In genomic region chr2:38535745-38536506, GRCh38 we compare ENCODE assay signal across 8 cellular contexts.
DNase-seq lines count a peak whose midpoint lies in the region; ATAC-seq, FAIRE-seq and TF ChIP-seq lines count a peak whose summit lies in the region.

No MANE protein-coding gene starts in this region.

- FAIRE-seq in bronchial epithelial cell (lab: Jason Lieb, UNC) = no peak
- no peak for FAIRE-seq in kidney (lab: Jason Lieb, UNC)

- H3K9me3 ChIP-seq in kidney (ENCODE audit: control insufficient read depth in 1 of 2, low read length in 2 of 2) = no peaks in the 10 kb centered on the region

- no peak overlapping the region for H3K27ac Mint-ChIP-seq in HFFc6
- no peak overlapping the region for H3K27ac Mint-ChIP-seq in WTC11

- POLR2A ChIA-PET in WTC11 (lab: Charles Lee) = interaction anchor here (1.0 kb wide), 1 partner anchor 215 kb away, joined by 3 read pairs; the partner anchor contains the start of gene SRSF7

- CTCF ChIA-PET in WTC11 (lab: Charles Lee) = interaction anchor here (0.6 to 1.9 kb wide), 25 partner anchors 11 to 1303 kb away, joined by 3 to 11 read pairs (median 3); partner anchors contain the start of genes HNRNPLL and SRSF7

- H3K4me3 Mint-ChIP-seq in HFFc6 (peak overlapping the region; percentile 74), WTC11 (peak overlapping the region; percentile 58)

- ATAC-seq in WTC11 (peak; percentile 91), GM21447 (IDR thresholded peaks at IDR 0.05; ENCODE audit: unreplicated experiment) (no peak)

- H3K4me3 ChIP-seq in bronchial epithelial cell (ENCODE audit: low read depth, low read length) (peak overlapping the region; percentile 45), kidney (ENCODE audit: low read length in 2 of 2) (peak overlapping the region; percentile 59 to 71)

- H3K9me3 Mint-ChIP-seq in HFFc6 (no peaks in the 10 kb centered on the region), WTC11 (no peaks in the 10 kb centered on the region)

- H3K9ac ChIP-seq in kidney (ENCODE audit: low read length in 2 of 2) = peak overlapping the region in 1 of 2 donors; percentile 51

- TF ChIP-seq CTCF in HFFc6 (IDR thresholded peaks at IDR 0.05) (peak; percentile 98), WTC11 (IDR thresholded peaks at IDR 0.05) (peak; percentile 87), bronchial epithelial cell (IDR thresholded peaks at IDR 0.05; ENCODE audit: insufficient read depth, low read length, severe bottlenecking) (peak; percentile 92), kidney (IDR thresholded peaks at IDR 0.05; ENCODE audit: borderline replicate concordance, extremely low read depth, insufficient read depth) (peak; percentile 86)

- no peak overlapping the region for H3K27ac ChIP-seq in kidney (ENCODE audit: low read depth in 2 of 2, low read length in 2 of 2)

- H3K36me3 Mint-ChIP-seq in HFFc6 (ENCODE audit: low read depth) (no peaks in the 10 kb centered on the region), WTC11 (no peaks in the 10 kb centered on the region)

- peaks cover 10% of the 10 kb centered on the region for H3K4me1 Mint-ChIP-seq in HFFc6 (ENCODE audit: low read depth)
- H3K4me1 Mint-ChIP-seq in WTC11 = peaks cover 19% of the 10 kb centered on the region

- intact Hi-C loops in kidney (cut with DNase I) = no loop called here

- H3K27me3 ChIP-seq in bronchial epithelial cell (ENCODE audit: control insufficient read depth, insufficient read depth, low read length) = no peaks in the 10 kb centered on the region

- DNase-seq in GM03348 (ENCODE audit: low spot score) (peak; percentile 89), HFFc6 (peak; percentile 45), NCI-H146 (lab: John Stamatoyannopoulos, UW) (peak; percentile 74), WTC11 (ENCODE audit: low spot score) (peak; percentile 92), bronchial epithelial cell (ENCODE audit: low read depth) (peak; percentile 28), kidney (peak; percentile 91)
- DNase-seq in stimulated activated CD4-positive, alpha-beta T cell treated with anti-CD3 and anti-CD28 coated beads, Interleukin-15, amount 100 ng/mL, for 1 hour (ENCODE audit: low read depth in 1 of 2, low spot score in 1 of 2) = peak; percentile 56 to 78

- H3K4me1 ChIP-seq in kidney (ENCODE audit: control insufficient read depth in 1 of 2, insufficient read depth in 1 of 2, low read depth in 1 of 2, low read length in 2 of 2) = no peaks in the 10 kb centered on the region

- H3K36me3 ChIP-seq in bronchial epithelial cell (ENCODE audit: control insufficient read depth, insufficient read depth, low read length) = no peaks in the 10 kb centered on the region
- no peaks in the 10 kb centered on the region for H3K36me3 ChIP-seq in kidney (ENCODE audit: control insufficient read depth in 1 of 2, insufficient read depth in 2 of 2, low read length in 2 of 2)

- peaks cover 9% of the 10 kb centered on the region for H3K27me3 Mint-ChIP-seq in HFFc6 (ENCODE audit: insufficient read depth)
- peaks cover 19% of the 10 kb centered on the region for H3K27me3 Mint-ChIP-seq in WTC11 (ENCODE audit: low read depth)

TF ChIP-seq in WTC11, 78 proteins besides CTCF, POLR2A, EP300 and RAD21 (continues in another document):
- TF ChIP-seq ZNF281 (CRISPR knock-in tag; IDR thresholded peaks at IDR 0.05) (no peak), CBFB (CRISPR knock-in tag; IDR thresholded peaks at IDR 0.05; ENCODE audit: low read depth) (no peak), CDX4 (CRISPR knock-in tag; IDR thresholded peaks at IDR 0.05; ENCODE audit: borderline replicate concordance) (no peak), RELA (CRISPR knock-in tag; IDR thresholded peaks at IDR 0.05; ENCODE audit: borderline replicate concordance) (no peak), EMX1 (CRISPR knock-in tag; IDR thresholded peaks at IDR 0.05) (no peak), KAT7 (CRISPR knock-in tag; IDR thresholded peaks at IDR 0.05; ENCODE audit: borderline replicate concordance) (no peak), ZNF263 (CRISPR knock-in tag; IDR thresholded peaks at IDR 0.05; ENCODE audit: low read depth) (peak; percentile 13; the same call in 1 of the 2 replicates), NFE2L1 (CRISPR knock-in tag; IDR thresholded peaks at IDR 0.05) (no peak), JUN (CRISPR knock-in tag; IDR thresholded peaks at IDR 0.05) (no peak), SP1 (CRISPR knock-in tag; conservative IDR thresholded peaks at IDR 0.05) (0 out of 2 replicates have a peak, but pooled peaks have one; percentile 42), AFF4 (CRISPR knock-in tag; IDR thresholded peaks at IDR 0.05; ENCODE audit: borderline replicate concordance) (no peak), NR3C1 (CRISPR knock-in tag; conservative IDR thresholded peaks at IDR 0.05; ENCODE audit: low read depth) (no peak), SMAD4 (CRISPR knock-in tag; IDR thresholded peaks at IDR 0.05) (no peak), USF1 (CRISPR knock-in tag; IDR thresholded peaks at IDR 0.05) (no peak; the same call in 1 of the 2 replicates)

Comparison
In these comparisons a context has a peak if more than half of its experiments do, and no peak if none do; other contexts are left out.
1. DNase-seq: peak in every context shown above with its lines; median percentile 92 in WTC11; 91 in kidney; 89 in GM03348; 74 in NCI-H146; 67 in stimulated activated CD4-positive, alpha-beta T cell treated with anti-CD3 and anti-CD28 coated beads, Interleukin-15, amount 100 ng/mL, for 1 hour; 45 in HFFc6; 28 in bronchial epithelial cell.